Comparison of ENCODE assay signal across 14 cellular contexts in the genomic region with DNA sequence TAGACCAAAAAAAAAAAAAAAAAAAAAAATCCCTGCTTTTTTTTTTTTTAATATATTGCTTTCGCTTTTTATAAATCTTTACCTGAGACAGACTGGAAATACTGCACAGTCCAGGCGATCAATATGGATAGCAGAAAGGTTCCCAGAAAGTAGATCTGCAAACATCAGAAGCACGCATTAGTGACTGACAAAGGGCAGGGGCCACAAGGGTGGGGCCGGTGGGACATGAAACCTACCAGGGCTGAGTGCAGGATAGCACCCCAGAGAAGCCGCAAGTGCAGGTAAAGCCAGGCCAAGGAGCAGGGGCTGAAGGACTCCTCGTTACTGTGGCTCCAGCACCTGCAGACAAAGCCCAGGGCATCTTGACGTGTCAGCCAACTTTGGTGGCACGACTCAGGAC.
A peak's percentile ranks its signal among the peaks of the same experiment; 100 is the strongest.
DNase-seq lines count a peak whose midpoint lies in the region; ATAC-seq and TF ChIP-seq lines count a peak whose summit lies in the region.
"Had no signal": no experiment of that assay in that cellular context is flagged by ENCODE, and none has a peak within 500 bp of the region (broad histone marks: within the 10 kb centered on the region; RNA-seq: fewer than 3 reads in every experiment).

No MANE protein-coding gene starts in this region.

- H3K4me2 ChIP-seq in hepatocyte, result no peak overlapping the region

- TF ChIP-seq CTCF in Calu3 (IDR thresholded peaks at IDR 0.05; ENCODE audit: unreplicated experiment) (no peak), WTC11 (IDR thresholded peaks at IDR 0.05) (no peak), heart right ventricle (IDR thresholded peaks at IDR 0.05) (no peak), hepatocyte (IDR thresholded peaks at IDR 0.05; ENCODE audit: poor library complexity) (no peak)

- no peaks in the 10 kb centered on the region for H3K9me3 ChIP-seq in heart right ventricle
- no peaks in the 10 kb centered on the region for H3K9me3 ChIP-seq in hepatocyte (ENCODE audit: low read depth)
- H3K9me3 ChIP-seq: HAP-1 had no signal

- H3K27me3 Mint-ChIP-seq in Calu3 (ENCODE audit: unreplicated experiment) (no peaks in the 10 kb centered on the region), WTC11 (ENCODE audit: low read depth) (no peaks in the 10 kb centered on the region)
- H3K27me3 Mint-ChIP-seq: CD4-positive, alpha-beta memory T cell had no signal

- H3K9me3 Mint-ChIP-seq in Calu3 (ENCODE audit: low read depth, unreplicated experiment) (no peaks in the 10 kb centered on the region), WTC11 (peaks cover 8% of the 10 kb centered on the region)
- H3K9me3 Mint-ChIP-seq: HFFc6 had no signal

- CTCF ChIA-PET in Calu3 (lab: Charles Lee) (no interaction called here), WTC11 (lab: Charles Lee) (no interaction called here)

- no peak overlapping the region for H3K27ac Mint-ChIP-seq in Calu3 (ENCODE audit: unreplicated experiment)
- 0 out of 2 replicates have a peak overlapping the region, but pooled peaks have one; percentile 57 for H3K27ac Mint-ChIP-seq in WTC11
- H3K27ac Mint-ChIP-seq: HFFc6 had no signal

- H3K36me3 Mint-ChIP-seq in Calu3 (ENCODE audit: insufficient read depth, unreplicated experiment), result peaks cover 61% of the 10 kb centered on the region
- peaks cover 29% of the 10 kb centered on the region for H3K36me3 Mint-ChIP-seq in WTC11

- POLR2A ChIA-PET in WTC11 (lab: Charles Lee), result no interaction called here

- intact Hi-C loops in Calu3 (cut with micrococcal nuclease; ENCODE audit: unreplicated experiment), result loop anchor here (2.0 to 10.0 kb wide), 3 partner anchors 103 to 317 kb away; partner anchors contain the start of gene SLC34A2
- intact Hi-C loops in heart right ventricle (cut with DNase I), result no loop called here

- H3K79me2 ChIP-seq in hepatocyte, result no peaks in the 10 kb centered on the region

- H3K4me1 Mint-ChIP-seq in Calu3 (ENCODE audit: low read depth, unreplicated experiment) (peaks cover 24% of the 10 kb centered on the region), WTC11 (no peaks in the 10 kb centered on the region)
- H3K4me1 Mint-ChIP-seq: CD4-positive, alpha-beta memory T cell had no signal

- H3K4me3 Mint-ChIP-seq in Calu3 (ENCODE audit: low read depth, unreplicated experiment) (no peak overlapping the region), WTC11 (no peak overlapping the region)
- H3K4me3 Mint-ChIP-seq: CD4-positive, alpha-beta memory T cell; HFFc6 had no signal

- DNase-seq in Calu3 (peak; percentile 10), WTC11 (ENCODE audit: low spot score) (no peak), mucosa of gallbladder (ENCODE audit: low spot score) (peak; percentile 60), heart right ventricle (no peak), hepatocyte (ENCODE audit: low spot score) (no peak)
- DNase-seq: C1 segment of cervical spinal cord; CD4-positive, alpha-beta memory T cell; COR-L47; DMS153; DND-41; GOT3; HFFc6 had no signal

- H3K27me3 ChIP-seq in heart right ventricle (no peaks in the 10 kb centered on the region), hepatocyte (no peaks in the 10 kb centered on the region)

- H3K36me3 ChIP-seq in heart right ventricle (peaks cover 0 to 36% (median 0%) of the 10 kb centered on the region in 9 donors), hepatocyte (replicated peaks; ENCODE audit: insufficient read depth, low read depth) (no peaks in the 10 kb centered on the region)

- H2AFZ ChIP-seq in hepatocyte, result no peak overlapping the region

- H4K20me1 ChIP-seq in hepatocyte (ENCODE audit: insufficient read depth, poor library complexity, severe bottlenecking), result no peaks in the 10 kb centered on the region

- 96 to 97% methylated on average over 8 of the region's 8 CpGs for WGBS in heart right ventricle, 2 donors
- WGBS in hepatocyte (ENCODE audit: low lambda C conversion rate, missing lambda C conversion rate), result 87% methylated on average over 8 of the region's 8 CpGs

- H3K4me1 ChIP-seq in heart right ventricle, result no peaks in the 10 kb centered on the region
- peaks cover 6% of the 10 kb centered on the region for H3K4me1 ChIP-seq in hepatocyte (ENCODE audit: insufficient read depth)
- H3K4me1 ChIP-seq: HAP-1 had no signal

- no peak for ATAC-seq in WTC11
- ATAC-seq in HG03108 (IDR thresholded peaks at IDR 0.05; ENCODE audit: unreplicated experiment), result no peak
- ATAC-seq in heart right ventricle, result no peak

- H3K4me3 ChIP-seq in heart right ventricle (no peak overlapping the region), hepatocyte (no peak overlapping the region)
- H3K4me3 ChIP-seq: HAP-1 had no signal

- no peaks in the 10 kb centered on the region for H3K9me2 ChIP-seq in hepatocyte (replicated peaks; ENCODE audit: insufficient read depth)

- BruUV-seq in Calu3 (replicated peaks; lab: Mats Ljungman, UMichigan), result no TSS peak

- H3K27ac ChIP-seq in heart right ventricle (no peak overlapping the region), hepatocyte (no peak overlapping the region)

TF ChIP-seq in WTC11, 78 proteins besides CTCF, POLR2A, EP300 and RAD21:
- TF ChIP-seq, protein P1, sequence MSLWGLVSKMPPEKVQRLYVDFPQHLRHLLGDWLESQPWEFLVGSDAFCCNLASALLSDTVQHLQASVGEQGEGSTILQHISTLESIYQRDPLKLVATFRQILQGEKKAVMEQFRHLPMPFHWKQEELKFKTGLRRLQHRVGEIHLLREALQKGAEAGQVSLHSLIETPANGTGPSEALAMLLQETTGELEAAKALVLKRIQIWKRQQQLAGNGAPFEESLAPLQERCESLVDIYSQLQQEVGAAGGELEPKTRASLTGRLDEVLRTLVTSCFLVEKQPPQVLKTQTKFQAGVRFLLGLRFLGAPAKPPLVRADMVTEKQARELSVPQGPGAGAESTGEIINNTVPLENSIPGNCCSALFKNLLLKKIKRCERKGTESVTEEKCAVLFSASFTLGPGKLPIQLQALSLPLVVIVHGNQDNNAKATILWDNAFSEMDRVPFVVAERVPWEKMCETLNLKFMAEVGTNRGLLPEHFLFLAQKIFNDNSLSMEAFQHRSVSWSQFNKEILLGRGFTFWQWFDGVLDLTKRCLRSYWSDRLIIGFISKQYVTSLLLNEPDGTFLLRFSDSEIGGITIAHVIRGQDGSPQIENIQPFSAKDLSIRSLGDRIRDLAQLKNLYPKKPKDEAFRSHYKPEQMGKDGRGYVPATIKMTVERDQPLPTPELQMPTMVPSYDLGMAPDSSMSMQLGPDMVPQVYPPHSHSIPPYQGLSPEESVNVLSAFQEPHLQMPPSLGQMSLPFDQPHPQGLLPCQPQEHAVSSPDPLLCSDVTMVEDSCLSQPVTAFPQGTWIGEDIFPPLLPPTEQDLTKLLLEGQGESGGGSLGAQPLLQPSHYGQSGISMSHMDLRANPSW (CRISPR knock-in tag; conservative IDR thresholded peaks at IDR 0.05; ENCODE audit: low read depth), result no peak
- TF ChIP-seq ZNF671 (CRISPR knock-in tag; IDR thresholded peaks at IDR 0.05) (no peak), JAZF1 (CRISPR knock-in tag; IDR thresholded peaks at IDR 0.05) (no peak)

Comparison
In these comparisons a context has a peak if more than half of its experiments do, and no peak if none do; other contexts are left out.
1. DNase-seq: peak in Calu3 (single experiment) and mucosa of gallbladder (single experiment); none in WTC11 (single experiment), heart right ventricle (0 of 2) and hepatocyte (single experiment).